In genomic region chr9:121836382-121836885, GRCh38 we compare ENCODE assay signal across 18 cellular contexts.
"Had no signal": no experiment of that assay in that cellular context is flagged by ENCODE, and none has a peak within 500 bp of the region (broad histone marks: within the 10 kb centered on the region; RNA-seq: fewer than 3 reads in every experiment).

No MANE protein-coding gene starts in this region.

- H3K27me3 ChIP-seq: body of pancreas, right atrium auricular region had no signal

- H3K9me3 ChIP-seq: body of pancreas, prostate gland, right atrium auricular region, thoracic aorta had no signal

- H3K4me1 ChIP-seq: body of pancreas, prostate gland, right atrium auricular region had no signal

- H3K4me3 ChIP-seq: body of pancreas, prostate gland, right atrium auricular region, SK-N-MC, thoracic aorta had no signal

- DNase-seq: activated CD4-positive, alpha-beta T cell treated with anti-CD3 and anti-CD28 coated beads for 48 hours; activated naive CD8-positive, alpha-beta T cell treated with anti-CD3 and anti-CD28 coated beads, Interleukin-2, amount 10 ng/mL, durations not matched to agents 7 days and 5 days; activated T-cell treated with anti-CD3 and anti-CD28 coated beads for 4 hours; amygdala; body of pancreas; caudate nucleus; erythroblast; foreskin melanocyte; glutamatergic neuron; hippocampal formation; small intestine; stimulated activated CD4-positive, alpha-beta T cell treated with anti-CD3 and anti-CD28 coated beads, Interleukin-4, amount 100 ng/mL, for 24 hours; WERI-Rb-1 had no signal

- ATAC-seq: body of pancreas; stimulated activated effector memory CD8-positive, alpha-beta T cell treated with anti-CD3 and anti-CD28 coated beads, Interleukin-12 subunit alpha, Interleukin-12 subunit beta, amount 100 ng/mL, for 72 hours had no signal

- H3K36me3 ChIP-seq: prostate gland, right atrium auricular region, thoracic aorta, WERI-Rb-1 had no signal

- H3K27ac ChIP-seq: body of pancreas, prostate gland, right atrium auricular region, SK-N-MC, thoracic aorta had no signal
